ENCODE assay signal across 9 cellular contexts in the genomic region with DNA sequence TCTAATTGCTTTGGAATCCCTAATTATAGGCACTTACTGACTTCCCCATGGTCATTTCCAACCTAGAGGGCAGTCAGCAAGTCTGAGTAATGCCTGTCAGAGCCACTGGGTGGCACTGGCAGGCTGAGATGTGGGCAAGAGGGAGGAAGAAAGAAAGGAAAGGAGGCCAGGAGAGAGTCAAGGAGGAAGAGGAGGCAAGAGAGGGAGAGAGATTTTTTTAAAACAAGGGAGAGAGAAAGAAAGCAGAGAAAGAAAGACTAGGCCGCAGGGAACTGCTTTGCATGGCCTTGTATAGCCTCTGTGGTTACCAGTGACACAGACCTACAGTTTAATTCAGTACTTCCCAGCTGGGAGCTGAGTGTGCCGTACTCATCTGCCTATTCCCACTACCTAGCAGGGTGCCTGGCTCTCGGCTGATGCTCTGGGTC.
DNase-seq lines count a peak whose midpoint lies in the region; ATAC-seq and TF ChIP-seq lines count a peak whose summit lies in the region.
"Had no signal": no experiment of that assay in that cellular context is flagged by ENCODE, and none has a peak within 500 bp of the region (broad histone marks: within the 10 kb centered on the region; RNA-seq: fewer than 3 reads in every experiment).

No MANE protein-coding gene starts in this region.

- ATAC-seq in GM18498 (IDR thresholded peaks at IDR 0.05; ENCODE audit: unreplicated experiment) (peak; percentile 76), HG02973 (IDR thresholded peaks at IDR 0.05; ENCODE audit: unreplicated experiment) (peak; percentile 66)
- peak; percentile 79 for ATAC-seq in activated T-helper 17 cell treated with anti-CD3 and anti-CD28 coated beads, Interleukin-2, amount 50 U/mL, for 72 hours (replicated peaks)

- peaks cover 8% of the 10 kb centered on the region for H3K4me1 ChIP-seq in OCI-LY3 (ENCODE audit: low read length)
- H3K4me1 ChIP-seq in vagina: no peaks in the 10 kb centered on the region

- H3K36me3 ChIP-seq in OCI-LY3 (replicated peaks; ENCODE audit: low read depth, low read length): no peaks in the 10 kb centered on the region
- H3K36me3 ChIP-seq in vagina: no peaks in the 10 kb centered on the region

- peak overlapping the region; percentile 18 for H3K4me2 ChIP-seq in OCI-LY3 (ENCODE audit: low read length)

- no peak for TF ChIP-seq POLR2A in vagina (IDR thresholded peaks at IDR 0.05)

- no peaks in the 10 kb centered on the region for H3K9me3 Mint-ChIP-seq in activated T-helper 17 cell treated with anti-CD3 and anti-CD28 coated beads, Interleukin-2, amount 50 U/mL, for 72 hours

- H3K9me3 ChIP-seq in AG04450 (ENCODE audit: control insufficient read depth, insufficient read depth, low read length): no peaks in the 10 kb centered on the region
- no peaks in the 10 kb centered on the region for H3K9me3 ChIP-seq in OCI-LY3 (ENCODE audit: insufficient read depth, low read length)
- no peaks in the 10 kb centered on the region for H3K9me3 ChIP-seq in vagina

- peak overlapping the region; percentile 48; the same call in 1 of the 2 replicates for H2AFZ ChIP-seq in OCI-LY3 (ENCODE audit: low read depth, low read length)

- no peak overlapping the region for H3K4me3 Mint-ChIP-seq in activated T-helper 17 cell treated with anti-CD3 and anti-CD28 coated beads, Interleukin-2, amount 50 U/mL, for 72 hours

- H3K4me3 ChIP-seq in AG04450 (ENCODE audit: low read depth, low read length) (no peak overlapping the region), OCI-LY3 (ENCODE audit: low read length) (no peak overlapping the region), fibroblast of villous mesenchyme (ENCODE audit: low read depth, low read length) (no peak overlapping the region), vagina (no peak overlapping the region)
- H3K4me3 ChIP-seq: skin epidermis had no signal

- no peaks in the 10 kb centered on the region for H3K4me1 Mint-ChIP-seq in activated T-helper 17 cell treated with anti-CD3 and anti-CD28 coated beads, Interleukin-2, amount 50 U/mL, for 72 hours

- TF ChIP-seq CTCF in AG04450 (IDR thresholded peaks at IDR 0.05; ENCODE audit: low read depth, low read length): peak; percentile 98
- TF ChIP-seq CTCF in OCI-LY3 (IDR thresholded peaks at IDR 0.05; ENCODE audit: low read depth, low read length): peak; percentile 88
- TF ChIP-seq CTCF in fibroblast of villous mesenchyme (IDR thresholded peaks at IDR 0.05; ENCODE audit: insufficient read depth, low read depth, low read length): peak; percentile 98
- peak; percentile 57 to 89 (median 79) for TF ChIP-seq CTCF in vagina (IDR thresholded peaks at IDR 0.05)

- no peaks in the 10 kb centered on the region for H3K79me2 ChIP-seq in OCI-LY3 (ENCODE audit: low read length)

- POLR2A ChIA-PET in AG04450 (lab: Yijun Ruan, JAX): no interaction called here

- no peak overlapping the region for H3K27ac ChIP-seq in AG04450 (ENCODE audit: low read depth, low read length)
- H3K27ac ChIP-seq in OCI-LY3 (ENCODE audit: low read length): no peak overlapping the region
- no peak overlapping the region for H3K27ac ChIP-seq in vagina
- H3K27ac ChIP-seq: skin epidermis had no signal

- CTCF ChIA-PET in AG04450 (lab: Charles Lee): interaction anchor here (0.6 to 3.4 kb wide), 22 partner anchors 9 to 1126 kb away, joined by 3 to 42 read pairs (median 6); no protein-coding TSS in a partner anchor

- H3K27me3 Mint-ChIP-seq in activated T-helper 17 cell treated with anti-CD3 and anti-CD28 coated beads, Interleukin-2, amount 50 U/mL, for 72 hours: peaks cover 10% of the 10 kb centered on the region

- intact Hi-C loops in vagina (cut with DNase I): no loop called here

- H3K27me3 ChIP-seq in AG04450 (ENCODE audit: control insufficient read depth, insufficient read depth, low read length) (no peaks in the 10 kb centered on the region), OCI-LY3 (ENCODE audit: low read depth, low read length) (no peaks in the 10 kb centered on the region), vagina (no peaks in the 10 kb centered on the region)

- no peaks in the 10 kb centered on the region for H3K36me3 Mint-ChIP-seq in activated T-helper 17 cell treated with anti-CD3 and anti-CD28 coated beads, Interleukin-2, amount 50 U/mL, for 72 hours (ENCODE audit: low read depth)

- no peak for DNase-seq in AG04450 (ENCODE audit: low read depth, low spot score)
- DNase-seq in fibroblast of villous mesenchyme (ENCODE audit: low read depth): peak; percentile 69
- DNase-seq in nucleus accumbens (lab: John Stamatoyannopoulos, UW): peak in 44 of 56 donors; percentile 3 to 74 (median 22)
- no peak for DNase-seq in vagina (ENCODE audit: extremely low spot score in 2 of 2)

- H3K27ac Mint-ChIP-seq in activated T-helper 17 cell treated with anti-CD3 and anti-CD28 coated beads, Interleukin-2, amount 50 U/mL, for 72 hours: no peak overlapping the region

- H4K20me1 ChIP-seq in OCI-LY3 (ENCODE audit: insufficient read depth, low read length): no peaks in the 10 kb centered on the region

- H3K9ac ChIP-seq in OCI-LY3 (ENCODE audit: low read length): no peak overlapping the region

Comparison
In these comparisons a context has a peak if more than half of its experiments do, and no peak if none do; other contexts are left out.
1. DNase-seq: peak in fibroblast of villous mesenchyme (single experiment) and nucleus accumbens (44 of 56); none in AG04450 (single experiment) and vagina (0 of 2).
2. Peak in every context shown above with its lines, with median percentiles within 50 percentile points of each other: CTCF ChIP-seq and ATAC-seq.